ENCODE assay signal across 15 cellular contexts in genomic region chrX:39418936-39419659, GRCh38.
DNase-seq lines count a peak whose midpoint lies in the region; ATAC-seq and TF ChIP-seq lines count a peak whose summit lies in the region.
"Had no signal": no experiment of that assay in that cellular context is flagged by ENCODE, and none has a peak within 500 bp of the region (broad histone marks: within the 10 kb centered on the region; RNA-seq: fewer than 3 reads in every experiment).

No MANE protein-coding gene starts in this region.

- no peaks in the 10 kb centered on the region for H3K27me3 Mint-ChIP-seq in brain

- no peak for TF ChIP-seq POLR2A in testis (IDR thresholded peaks at IDR 0.05)

- WGBS in testis, 2 donors: 3 to 6% methylated on average over 9 to 17 of the region's 17 CpGs

- no peaks in the 10 kb centered on the region for H3K36me3 ChIP-seq in lower lobe of right lung
- H3K36me3 ChIP-seq in testis (ENCODE audit: low read depth, missing control alignments): no peaks in the 10 kb centered on the region

- peak overlapping the region; percentile 46 for H3K27ac ChIP-seq in lower lobe of right lung
- no peak overlapping the region for H3K27ac ChIP-seq in testis
- H3K27ac ChIP-seq: psoas muscle had no signal

- intact Hi-C loops in lower lobe of right lung (cut with DNase I) (no loop called here), testis (cut with DNase I; ENCODE audit: low total_unique reads) (no loop called here)

- no peaks in the 10 kb centered on the region for H3K36me3 Mint-ChIP-seq in brain

- H3K4me3 ChIP-seq in lower lobe of right lung (no peak overlapping the region), testis (no peak overlapping the region)
- H3K4me3 ChIP-seq: psoas muscle had no signal

- H3K4me3 Mint-ChIP-seq in brain: peak overlapping the region in 2 of 5 experiments; percentile 6 to 54

- peak in 1 of 2 donors; percentile 53 for ATAC-seq in lower lobe of right lung
- no peak for ATAC-seq in GM21526 (IDR thresholded peaks at IDR 0.05; ENCODE audit: low FRiP score, unreplicated experiment)
- no peak for ATAC-seq in HG03432 (IDR thresholded peaks at IDR 0.05; ENCODE audit: unreplicated experiment)
- ATAC-seq: PC-3 had no signal

- peak; percentile 7 for DNase-seq in NCI-H82 (lab: John Stamatoyannopoulos, UW)
- no peak for DNase-seq in NCI-H82 treated with DMSO at 0.1 percent for 48 hours (lab: John Stamatoyannopoulos, UW; ENCODE audit: unreplicated experiment)
- DNase-seq in lower lobe of right lung: no peak
- peak; percentile 88 for DNase-seq in testis
- DNase-seq in hippocampal formation (lab: John Stamatoyannopoulos, UW): no peak
- DNase-seq: activated CD4-positive, CD25-positive, alpha-beta regulatory T cell; cortex of kidney; NCI-H2171; PC-3; psoas muscle; stimulated activated CD4-positive, alpha-beta T cell treated with anti-CD3 and anti-CD28 coated beads, Interleukin-2, amount 100 ng/mL, for 24 hours; stimulated activated CD8-positive, alpha-beta memory T cell treated with anti-CD3 and anti-CD28 coated beads, Interleukin-4, amount 100 ng/mL, for 48 hours had no signal

- TF ChIP-seq CTCF in brain (conservative IDR thresholded peaks at IDR 0.05) (no peak), lower lobe of right lung (IDR thresholded peaks at IDR 0.05) (no peak), testis (IDR thresholded peaks at IDR 0.05) (no peak)

- no peaks in the 10 kb centered on the region for H3K9me3 ChIP-seq in lower lobe of right lung
- H3K9me3 ChIP-seq in testis: no peaks in the 10 kb centered on the region
- H3K9me3 ChIP-seq: psoas muscle had no signal

- H3K4me1 ChIP-seq in lower lobe of right lung: no peaks in the 10 kb centered on the region
- peaks cover 7% of the 10 kb centered on the region for H3K4me1 ChIP-seq in testis
- H3K4me1 ChIP-seq: psoas muscle had no signal

- peaks cover 0 to 9% (median 0%) of the 10 kb centered on the region in 5 experiments for H3K9me3 Mint-ChIP-seq in brain

- peak overlapping the region in 4 of 5 experiments; percentile 36 to 74 (median 62) for H3K27ac Mint-ChIP-seq in brain

- peaks cover 30% of the 10 kb centered on the region for H3K4me1 Mint-ChIP-seq in brain

- H3K27me3 ChIP-seq in lower lobe of right lung (ENCODE audit: low read depth) (no peaks in the 10 kb centered on the region), testis (no peaks in the 10 kb centered on the region)

Comparison
In these comparisons a context has a peak if more than half of its experiments do, and no peak if none do; other contexts are left out.
1. DNase-seq: peak in NCI-H82 (single experiment) and testis (single experiment); none in NCI-H82 treated with DMSO at 0.1 percent for 48 hours (single experiment), lower lobe of right lung (single experiment) and hippocampal formation (0 of 2).